Comparison of ENCODE assay signal across 1 cellular context in the genomic region with DNA sequence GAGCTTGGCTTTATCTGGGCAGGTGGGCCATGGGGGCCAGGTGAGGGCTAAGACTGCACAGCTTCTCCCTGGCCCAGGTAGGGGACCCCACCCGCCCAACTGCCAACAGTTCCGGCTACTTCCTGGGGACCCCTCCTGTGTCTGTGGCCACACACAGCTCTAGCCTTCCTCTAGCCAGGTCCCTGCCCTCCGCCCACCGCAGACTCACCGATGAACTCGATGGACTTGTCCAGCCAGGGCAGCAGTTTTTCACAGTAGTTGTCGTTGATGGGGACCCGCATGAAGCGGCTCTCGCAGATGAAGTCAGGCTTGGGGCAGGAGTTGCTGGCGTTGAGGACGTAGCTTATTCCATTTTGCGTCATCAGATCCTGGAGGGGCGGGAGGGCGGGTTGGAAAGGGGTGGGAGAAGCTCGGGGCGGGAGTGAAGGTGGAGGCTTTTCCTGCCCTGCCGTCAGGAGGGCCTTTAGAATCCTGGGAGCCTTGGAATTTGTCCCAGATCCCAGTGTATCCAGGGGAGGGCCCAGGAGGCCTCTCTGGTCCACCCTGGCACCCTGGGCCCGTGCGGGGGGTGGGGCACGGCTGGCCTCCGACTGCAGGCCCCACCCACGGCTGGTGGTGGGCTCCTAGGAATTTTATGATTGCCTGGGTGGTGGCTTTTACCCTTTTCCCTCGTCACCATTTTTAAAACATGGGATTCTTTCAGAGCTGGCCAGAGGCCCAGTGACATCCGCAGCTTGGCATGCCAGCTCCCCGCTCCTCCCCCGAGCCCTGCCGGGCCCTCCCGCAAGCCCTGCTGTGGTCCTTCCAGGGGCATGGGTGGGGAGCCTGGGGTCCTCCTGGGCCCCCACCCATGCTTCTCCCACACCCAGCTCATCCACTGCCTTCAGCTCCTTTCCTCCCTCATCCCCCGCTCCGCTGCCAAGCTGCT.
TF ChIP-seq lines count a peak whose summit lies in the region.

No MANE protein-coding gene starts in this region.

TF ChIP-seq in WTC11, 78 proteins besides CTCF, POLR2A, EP300 and RAD21 (continued from another document):
- TF ChIP-seq, protein P1, sequence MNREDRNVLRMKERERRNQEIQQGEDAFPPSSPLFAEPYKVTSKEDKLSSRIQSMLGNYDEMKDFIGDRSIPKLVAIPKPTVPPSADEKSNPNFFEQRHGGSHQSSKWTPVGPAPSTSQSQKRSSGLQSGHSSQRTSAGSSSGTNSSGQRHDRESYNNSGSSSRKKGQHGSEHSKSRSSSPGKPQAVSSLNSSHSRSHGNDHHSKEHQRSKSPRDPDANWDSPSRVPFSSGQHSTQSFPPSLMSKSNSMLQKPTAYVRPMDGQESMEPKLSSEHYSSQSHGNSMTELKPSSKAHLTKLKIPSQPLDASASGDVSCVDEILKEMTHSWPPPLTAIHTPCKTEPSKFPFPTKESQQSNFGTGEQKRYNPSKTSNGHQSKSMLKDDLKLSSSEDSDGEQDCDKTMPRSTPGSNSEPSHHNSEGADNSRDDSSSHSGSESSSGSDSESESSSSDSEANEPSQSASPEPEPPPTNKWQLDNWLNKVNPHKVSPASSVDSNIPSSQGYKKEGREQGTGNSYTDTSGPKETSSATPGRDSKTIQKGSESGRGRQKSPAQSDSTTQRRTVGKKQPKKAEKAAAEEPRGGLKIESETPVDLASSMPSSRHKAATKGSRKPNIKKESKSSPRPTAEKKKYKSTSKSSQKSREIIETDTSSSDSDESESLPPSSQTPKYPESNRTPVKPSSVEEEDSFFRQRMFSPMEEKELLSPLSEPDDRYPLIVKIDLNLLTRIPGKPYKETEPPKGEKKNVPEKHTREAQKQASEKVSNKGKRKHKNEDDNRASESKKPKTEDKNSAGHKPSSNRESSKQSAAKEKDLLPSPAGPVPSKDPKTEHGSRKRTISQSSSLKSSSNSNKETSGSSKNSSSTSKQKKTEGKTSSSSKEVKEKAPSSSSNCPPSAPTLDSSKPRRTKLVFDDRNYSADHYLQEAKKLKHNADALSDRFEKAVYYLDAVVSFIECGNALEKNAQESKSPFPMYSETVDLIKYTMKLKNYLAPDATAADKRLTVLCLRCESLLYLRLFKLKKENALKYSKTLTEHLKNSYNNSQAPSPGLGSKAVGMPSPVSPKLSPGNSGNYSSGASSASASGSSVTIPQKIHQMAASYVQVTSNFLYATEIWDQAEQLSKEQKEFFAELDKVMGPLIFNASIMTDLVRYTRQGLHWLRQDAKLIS (CRISPR knock-in tag; IDR thresholded peaks at IDR 0.05; ENCODE audit: borderline replicate concordance) = no peak
- TF ChIP-seq, protein P2, sequence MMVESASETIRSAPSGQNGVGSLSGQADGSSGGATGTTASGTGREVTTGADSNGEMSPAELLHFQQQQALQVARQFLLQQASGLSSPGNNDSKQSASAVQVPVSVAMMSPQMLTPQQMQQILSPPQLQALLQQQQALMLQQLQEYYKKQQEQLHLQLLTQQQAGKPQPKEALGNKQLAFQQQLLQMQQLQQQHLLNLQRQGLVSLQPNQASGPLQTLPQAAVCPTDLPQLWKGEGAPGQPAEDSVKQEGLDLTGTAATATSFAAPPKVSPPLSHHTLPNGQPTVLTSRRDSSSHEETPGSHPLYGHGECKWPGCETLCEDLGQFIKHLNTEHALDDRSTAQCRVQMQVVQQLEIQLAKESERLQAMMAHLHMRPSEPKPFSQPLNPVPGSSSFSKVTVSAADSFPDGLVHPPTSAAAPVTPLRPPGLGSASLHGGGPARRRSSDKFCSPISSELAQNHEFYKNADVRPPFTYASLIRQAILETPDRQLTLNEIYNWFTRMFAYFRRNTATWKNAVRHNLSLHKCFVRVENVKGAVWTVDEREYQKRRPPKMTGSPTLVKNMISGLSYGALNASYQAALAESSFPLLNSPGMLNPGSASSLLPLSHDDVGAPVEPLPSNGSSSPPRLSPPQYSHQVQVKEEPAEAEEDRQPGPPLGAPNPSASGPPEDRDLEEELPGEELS (CRISPR knock-in tag; IDR thresholded peaks at IDR 0.05) = no peak
- TF ChIP-seq PRRX2 (CRISPR knock-in tag; IDR thresholded peaks at IDR 0.05) (no peak), ZNF263 (CRISPR knock-in tag; IDR thresholded peaks at IDR 0.05; ENCODE audit: low read depth) (no peak)
